1 cellular context compared by ENCODE assay signal in genomic region chr17:45060382-45060823, GRCh38.
TF ChIP-seq lines count a peak whose summit lies in the region.

No MANE protein-coding gene starts in this region.

TF ChIP-seq in HepG2, 621 proteins besides CTCF, POLR2A, EP300 and RAD21 (continued from another document):
- no peak for TF ChIP-seq ZNF646 (CRISPR knock-in tag; IDR thresholded peaks at IDR 0.05)
- TF ChIP-seq MAFF (IDR thresholded peaks at IDR 0.05; ENCODE audit: low read depth, low read length): no peak
- TF ChIP-seq REPIN1 (CRISPR knock-in tag; IDR thresholded peaks at IDR 0.05; ENCODE audit: borderline replicate concordance, low read depth): no peak
- no peak for TF ChIP-seq ELF1 (CRISPR knock-in tag; IDR thresholded peaks at IDR 0.05)
- no peak for TF ChIP-seq JUNB (CRISPR knock-in tag; IDR thresholded peaks at IDR 0.05; ENCODE audit: borderline replicate concordance)
- no peak for TF ChIP-seq ZBTB2 (CRISPR knock-in tag; IDR thresholded peaks at IDR 0.05; ENCODE audit: low read depth)
- no peak for TF ChIP-seq ZNF484 (CRISPR knock-in tag; IDR thresholded peaks at IDR 0.05; ENCODE audit: borderline replicate concordance, low read depth)
- TF ChIP-seq AKNA (CRISPR knock-in tag; IDR thresholded peaks at IDR 0.05; ENCODE audit: borderline replicate concordance): 0 out of 2 replicates have a peak, but pooled peaks have one; percentile 13
- TF ChIP-seq ZSCAN29 (CRISPR knock-in tag; conservative IDR thresholded peaks at IDR 0.05): peak; percentile 82; the same call in 1 of the 2 replicates
- TF ChIP-seq ONECUT2 (CRISPR knock-in tag; IDR thresholded peaks at IDR 0.05): no peak
- no peak for TF ChIP-seq CBFB (CRISPR knock-in tag; IDR thresholded peaks at IDR 0.05)
- no peak; the same call in 1 of the 2 replicates for TF ChIP-seq TEF (CRISPR knock-in tag; IDR thresholded peaks at IDR 0.05)
- TF ChIP-seq MIER2 (CRISPR knock-in tag; IDR thresholded peaks at IDR 0.05): no peak
- TF ChIP-seq PLSCR1 (CRISPR knock-in tag; IDR thresholded peaks at IDR 0.05; ENCODE audit: borderline replicate concordance): peak; percentile 52; the same call in 1 of the 2 replicates
- TF ChIP-seq ZFP37 (CRISPR knock-in tag; IDR thresholded peaks at IDR 0.05; ENCODE audit: borderline replicate concordance): peak; percentile 83; the same call in 1 of the 2 replicates
- no peak for TF ChIP-seq ZSCAN5A (CRISPR knock-in tag; IDR thresholded peaks at IDR 0.05; ENCODE audit: borderline replicate concordance)
